16 cellular contexts compared by ENCODE assay signal in the genomic region with DNA sequence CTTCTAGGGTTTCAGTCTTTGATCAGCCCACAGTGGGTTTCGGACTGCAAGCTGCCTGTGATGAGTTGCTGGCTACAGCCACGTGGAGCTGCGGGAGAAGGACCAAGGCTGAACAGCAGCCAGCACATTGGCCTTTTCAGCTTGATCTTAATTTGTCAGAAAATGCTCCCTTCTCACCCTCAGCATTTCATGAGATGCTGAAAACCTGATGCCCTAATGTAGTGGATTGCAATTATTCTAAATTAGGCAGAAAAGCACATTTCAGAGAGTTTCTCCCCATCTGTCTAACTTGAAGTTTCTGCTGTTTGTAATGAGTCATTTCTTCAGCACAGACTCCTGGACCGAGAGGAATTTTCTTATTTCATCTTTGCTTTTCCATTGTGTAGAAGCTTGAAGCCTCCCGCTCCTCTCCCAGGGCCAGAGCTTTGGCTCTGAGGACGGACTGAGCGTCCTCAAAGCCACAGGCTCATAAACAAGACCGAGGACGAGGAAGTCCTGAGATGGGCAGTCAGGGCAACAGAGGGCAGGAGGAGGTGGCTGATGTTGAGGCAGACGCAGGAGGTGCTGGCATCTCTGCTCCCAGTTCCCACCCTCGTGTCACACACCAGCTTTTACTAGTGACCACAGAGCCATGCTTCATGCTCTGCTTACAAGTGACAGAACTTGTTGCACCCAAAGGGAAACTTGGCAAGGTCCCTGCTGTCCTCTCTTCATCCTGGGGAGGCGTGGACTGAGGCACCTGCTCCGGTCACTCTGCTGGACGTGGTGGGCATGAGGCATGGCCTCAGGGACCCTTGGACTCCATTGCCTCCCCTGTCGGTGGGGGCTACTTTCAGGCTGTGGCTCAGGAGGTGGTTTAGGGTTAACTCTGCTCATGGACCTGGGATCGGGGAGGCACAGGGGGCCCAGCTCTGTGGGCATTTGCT.
DNase-seq lines count a peak whose midpoint lies in the region; ATAC-seq and TF ChIP-seq lines count a peak whose summit lies in the region.
"Had no signal": no experiment of that assay in that cellular context is flagged by ENCODE, and none has a peak within 500 bp of the region (broad histone marks: within the 10 kb centered on the region; RNA-seq: fewer than 3 reads in every experiment).

No MANE protein-coding gene starts in this region.

- TF ChIP-seq POLR2A in heart left ventricle (IDR thresholded peaks at IDR 0.05): no peak

- H3K27ac ChIP-seq in heart left ventricle (peak overlapping the region in 1 of 12 donors; percentile 77), neutrophil (peak overlapping the region; percentile 99), brain microvascular endothelial cell (no peak overlapping the region)

- H3K9me3 ChIP-seq in heart left ventricle: no peaks in the 10 kb centered on the region
- no peaks in the 10 kb centered on the region for H3K9me3 ChIP-seq in neutrophil

- H3K36me3 ChIP-seq in heart left ventricle (no peaks in the 10 kb centered on the region), neutrophil (no peaks in the 10 kb centered on the region), brain microvascular endothelial cell (replicated peaks) (no peaks in the 10 kb centered on the region)

- no peak overlapping the region for H3K4me3 ChIP-seq in heart left ventricle
- peak overlapping the region; percentile 57 to 68 for H3K4me3 ChIP-seq in neutrophil (ENCODE audit: low read depth in 1 of 2, low read length in 1 of 2)
- H3K4me3 ChIP-seq in brain microvascular endothelial cell (ENCODE audit: low read depth, low read length): no peak overlapping the region
- H3K4me3 ChIP-seq: skin epidermis had no signal

- TF ChIP-seq CTCF in heart left ventricle (IDR thresholded peaks at IDR 0.05) (no peak), neutrophil (IDR thresholded peaks at IDR 0.05) (no peak), brain microvascular endothelial cell (IDR thresholded peaks at IDR 0.05; ENCODE audit: low read depth, low read length, missing control alignments) (no peak)

- 58 to 74% (median 70%) methylated on average over 15 to 16 of the region's 16 CpGs for WGBS in heart left ventricle, 4 donors

- peaks cover 0 to 24% (median 9%) of the 10 kb centered on the region in 12 donors for H3K4me1 ChIP-seq in heart left ventricle
- H3K4me1 ChIP-seq in neutrophil (ENCODE audit: control insufficient read depth in 1 of 2, insufficient read depth in 1 of 2, low read depth in 1 of 2, low read length in 1 of 2): peaks cover 67 to 71% of the 10 kb centered on the region in 2 experiments

- ATAC-seq in heart left ventricle (peak in 3 of 4 donors; percentile 27 to 57 (median 41)), esophagus mucosa (no peak)

- in situ Hi-C loops in brain microvascular endothelial cell (cut with HindIII; ENCODE audit: low pct_ligation_motif_present, low sequenced_read_pairs): no loop called here

- H3K27me3 ChIP-seq in heart left ventricle (peaks cover 0 to 4% (median 0%) of the 10 kb centered on the region in 9 donors), neutrophil (no peaks in the 10 kb centered on the region), brain microvascular endothelial cell (replicated peaks) (no peaks in the 10 kb centered on the region)

- intact Hi-C loops in heart left ventricle (cut with DNase I): no loop called here

- peak; percentile 32 for DNase-seq in Ammon's horn (ENCODE audit: low spot score)
- DNase-seq in NOMO-1 (lab: John Stamatoyannopoulos, UW; ENCODE audit: unreplicated experiment in 2 of 2): peak; percentile 25 to 30
- no peak for DNase-seq in heart left ventricle
- DNase-seq in cerebellum (ENCODE audit: low spot score): no peak
- DNase-seq in brain microvascular endothelial cell: no peak
- DNase-seq in NK-92 treated with Interleukin-12 subunit alpha and Interleukin-12 subunit beta, amount 100 ng/mL, for 24 hours (lab: John Stamatoyannopoulos, UW): no peak
- DNase-seq: activated CD4-positive, alpha-beta T cell treated with anti-CD3 and anti-CD28 coated beads for 1 hour; activated CD8-positive, alpha-beta memory T cell treated with anti-CD3 and anti-CD28 coated beads, Interleukin-2, amount 50 U/mL, for 4 hours; activated naive CD4-positive, alpha-beta T cell treated with anti-CD3 and anti-CD28 coated beads, Interleukin-2, amount 10 ng/mL, durations not matched to agents 7 days and 5 days; glutamatergic neuron; NCI-H2081 treated with DMSO at 0.1 percent for 48 hours; RPMI8226; T-helper 2 cell had no signal

Comparison
In these comparisons a context has a peak if more than half of its experiments do, and no peak if none do; other contexts are left out.
1. DNase-seq: peak in Ammon's horn (single experiment) and NOMO-1 (2 of 2); none in heart left ventricle (0 of 5), cerebellum (single experiment), brain microvascular endothelial cell (single experiment) and NK-92 treated with Interleukin-12 subunit alpha and Interleukin-12 subunit beta, amount 100 ng/mL, for 24 hours (single experiment).
2. H3K4me3 ChIP-seq: peak in neutrophil (2 of 2); none in heart left ventricle (0 of 12) and brain microvascular endothelial cell (single experiment).